27 cellular contexts compared by ENCODE assay signal in the genomic region with DNA sequence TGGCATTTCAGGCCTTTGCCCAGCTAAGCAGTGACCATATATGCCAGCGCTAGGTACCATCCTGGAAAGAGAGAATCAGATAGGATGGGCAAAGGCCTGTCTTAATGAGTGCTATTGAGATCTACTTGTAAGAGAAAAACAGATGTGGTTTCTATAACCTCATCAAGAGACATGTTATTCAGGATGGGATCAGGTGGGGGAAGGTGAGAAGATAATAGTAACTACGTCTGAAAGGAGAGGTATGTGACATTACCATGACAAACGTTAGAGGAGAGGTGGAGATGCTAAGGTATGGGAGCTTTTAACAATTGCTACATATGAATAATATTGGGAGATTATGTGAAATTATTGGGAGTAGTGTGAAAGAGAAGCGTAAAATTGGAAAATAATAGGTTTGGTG.
"Had no signal": no experiment of that assay in that cellular context is flagged by ENCODE, and none has a peak within 500 bp of the region (broad histone marks: within the 10 kb centered on the region; RNA-seq: fewer than 3 reads in every experiment).

No MANE protein-coding gene starts in this region.

- ATAC-seq: mucosa of descending colon; naive thymus-derived CD4-positive, alpha-beta T cell; natural killer cell treated with Interleukin-12 subunit alpha and Interleukin-12 subunit beta and Interleukin-15 and Interleukin-18, amount 100 ng/mL, for 72 hours; pancreas; right cardiac atrium; sciatic nerve; stimulated activated naive B cell treated with anti-CD40 and anti-IgM and Interleukin-4, amounts not matched to agents 10 μg/mL and 1 μg/mL and 100 μg/mL, for 72 hours; upper lobe of right lung had no signal

- H3K27ac Mint-ChIP-seq: naive thymus-derived CD4-positive, alpha-beta T cell; natural killer cell treated with Interleukin-12 subunit alpha and Interleukin-12 subunit beta and Interleukin-15 and Interleukin-18, amount 100 ng/mL, for 72 hours; stimulated activated naive B cell treated with anti-CD40 and anti-IgM and Interleukin-4, amounts not matched to agents 10 μg/mL and 1 μg/mL and 100 μg/mL, for 72 hours; stimulated activated naive CD8-positive, alpha-beta T cell treated with anti-CD3 and anti-CD28 coated beads, Interleukin-15, Interleukin-2, amounts not matched to agents 100 ng/mL and 50 ng/mL, for 24 hours had no signal

- DNase-seq: hypothalamus; islet precursor cell; left ventricle myocardium inferior; midbrain; mucosa of descending colon; naive thymus-derived CD4-positive, alpha-beta T cell; nucleus accumbens; pancreas; posterior cingulate gyrus; retina; right cardiac atrium; stimulated activated CD4-positive, alpha-beta T cell treated with anti-CD3 and anti-CD28 coated beads, Interleukin-12 subunit alpha, Interleukin-12 subunit beta, amount 100 ng/mL, for 4 hours; stimulated activated CD4-positive, alpha-beta T cell treated with anti-CD3 and anti-CD28 coated beads, Interleukin-15, amount 100 ng/mL, for 24 hours; stimulated activated CD4-positive, alpha-beta T cell treated with anti-CD3 and anti-CD28 coated beads, Interleukin-2, amount 100 ng/mL, for 24 hours; stimulated activated CD4-positive, alpha-beta T cell treated with anti-CD3 and anti-CD28 coated beads, Interleukin-4, amount 100 ng/mL, for 1 hour; stimulated activated naive B cell treated with anti-CD40 and anti-IgM and Interleukin-4, amounts not matched to agents 10 μg/mL and 1 μg/mL and 100 μg/mL, for 72 hours; tibial artery; upper lobe of right lung had no signal

- H3K27ac ChIP-seq: left ventricle myocardium inferior, pancreas, prostate gland, skin epidermis, suprapubic skin, thoracic aorta, tibial artery, upper lobe of right lung had no signal

- H3K36me3 Mint-ChIP-seq: stimulated activated naive B cell treated with anti-CD40 and anti-IgM and Interleukin-4, amounts not matched to agents 10 μg/mL and 1 μg/mL and 100 μg/mL, for 72 hours had no signal

- H3K27me3 ChIP-seq: pancreas, suprapubic skin, upper lobe of right lung had no signal

- H3K9me3 ChIP-seq: mucosa of descending colon, pancreas, prostate gland, suprapubic skin, thoracic aorta, tibial artery, upper lobe of right lung had no signal

- H3K4me3 Mint-ChIP-seq: naive thymus-derived CD4-positive, alpha-beta T cell; natural killer cell treated with Interleukin-12 subunit alpha and Interleukin-12 subunit beta and Interleukin-15 and Interleukin-18, amount 100 ng/mL, for 72 hours; neural crest cell; stimulated activated naive B cell treated with anti-CD40 and anti-IgM and Interleukin-4, amounts not matched to agents 10 μg/mL and 1 μg/mL and 100 μg/mL, for 72 hours; stimulated activated naive CD8-positive, alpha-beta T cell treated with anti-CD3 and anti-CD28 coated beads, Interleukin-15, Interleukin-2, amounts not matched to agents 100 ng/mL and 50 ng/mL, for 24 hours had no signal

- H3K36me3 ChIP-seq: left ventricle myocardium inferior, pancreas, prostate gland, suprapubic skin, thoracic aorta, tibial artery, upper lobe of right lung had no signal

- H3K4me1 ChIP-seq: left ventricle myocardium inferior, pancreas, prostate gland, suprapubic skin, tibial artery, upper lobe of right lung had no signal

- H3K4me1 Mint-ChIP-seq: naive thymus-derived CD4-positive, alpha-beta T cell; neural crest cell; stimulated activated naive B cell treated with anti-CD40 and anti-IgM and Interleukin-4, amounts not matched to agents 10 μg/mL and 1 μg/mL and 100 μg/mL, for 72 hours had no signal

- H3K4me3 ChIP-seq: left ventricle myocardium inferior, lung, mucosa of descending colon, pancreas, prostate gland, skin epidermis, suprapubic skin, thoracic aorta, tibial artery, upper lobe of right lung had no signal
